In the genomic region with DNA sequence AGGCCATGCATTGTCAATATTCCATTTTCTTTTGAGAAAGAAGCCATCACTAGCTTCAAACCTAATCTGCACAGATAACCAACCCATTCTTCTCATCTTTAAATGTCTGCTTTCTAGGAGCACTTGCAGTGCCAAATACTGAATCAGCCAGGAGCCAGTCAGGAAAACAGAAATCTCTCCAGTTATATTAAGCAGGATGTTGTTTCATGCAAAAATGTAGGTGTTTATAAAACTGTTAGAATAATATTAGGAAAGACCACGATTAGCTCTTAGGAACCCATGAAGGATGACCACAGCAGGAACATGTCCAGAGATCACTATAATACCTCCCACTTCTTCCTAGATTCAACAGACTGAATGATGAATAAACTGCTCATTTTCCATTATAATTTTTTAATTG, we compare ENCODE assay signal across 22 cellular contexts.
DNase-seq lines count a peak whose midpoint lies in the region; ATAC-seq, FAIRE-seq and TF ChIP-seq lines count a peak whose summit lies in the region.
"Had no signal": no experiment of that assay in that cellular context is flagged by ENCODE, and none has a peak within 500 bp of the region (broad histone marks: within the 10 kb centered on the region; RNA-seq: fewer than 3 reads in every experiment).

No MANE protein-coding gene starts in this region.

- ATAC-seq in thoracic aorta (ENCODE audit: insufficient number of reproducible peaks, low FRiP score, low read depth) (no peak), HG03280 (IDR thresholded peaks at IDR 0.05; ENCODE audit: unreplicated experiment) (no peak), HG02610 (IDR thresholded peaks at IDR 0.05; ENCODE audit: unreplicated experiment) (no peak)
- ATAC-seq: CD8-positive, alpha-beta T cell; GM23338; HCT116 had no signal

- in situ Hi-C loops in GM23248 (cut with MboI): no loop called here

- no peak for TF ChIP-seq CTCF in astrocyte (IDR thresholded peaks at IDR 0.05; ENCODE audit: insufficient read depth, low read depth, low read length)
- TF ChIP-seq CTCF in fibroblast of the aortic adventitia (IDR thresholded peaks at IDR 0.05; ENCODE audit: insufficient read depth, low read length): no peak
- TF ChIP-seq CTCF in thoracic aorta (IDR thresholded peaks at IDR 0.05): no peak
- no peak for TF ChIP-seq CTCF in mesothelial cell of epicardium (IDR thresholded peaks at IDR 0.05; ENCODE audit: unreplicated experiment)

- no peak overlapping the region for H3K27ac Mint-ChIP-seq in astrocyte (ENCODE audit: unreplicated experiment)
- no peak overlapping the region for H3K27ac Mint-ChIP-seq in mesothelial cell of epicardium
- H3K27ac Mint-ChIP-seq: B cell; CD4-positive, CD25-positive, alpha-beta regulatory T cell; CD8-positive, alpha-beta T cell; GM23338; H9 had no signal

- H3K79me2 ChIP-seq in GM23248 (ENCODE audit: insufficient read depth) (no peaks in the 10 kb centered on the region), astrocyte (ENCODE audit: insufficient read depth, low read length) (no peaks in the 10 kb centered on the region)

- H3K4me1 ChIP-seq in GM23248 (ENCODE audit: insufficient read depth) (peaks cover 17% of the 10 kb centered on the region), astrocyte (ENCODE audit: insufficient read depth, low read length) (peaks cover 16% of the 10 kb centered on the region), thoracic aorta (ENCODE audit: control insufficient read depth in 1 of 2, low read depth in 2 of 2) (peaks cover 36 to 86% of the 10 kb centered on the region in 2 donors)
- H3K4me1 ChIP-seq: BLaER1, Caco-2 had no signal

- no peak overlapping the region for H3K4me3 ChIP-seq in GM23248
- no peak overlapping the region for H3K4me3 ChIP-seq in astrocyte (ENCODE audit: insufficient read depth, low read depth, low read length)
- no peak overlapping the region for H3K4me3 ChIP-seq in fibroblast of the aortic adventitia (ENCODE audit: low read depth, low read length)
- no peak overlapping the region for H3K4me3 ChIP-seq in thoracic aorta
- H3K4me3 ChIP-seq: BLaER1, GM23338 had no signal

- H3K4me2 ChIP-seq in GM23248 (ENCODE audit: unreplicated experiment): no peak overlapping the region
- no peak overlapping the region for H3K4me2 ChIP-seq in astrocyte (ENCODE audit: low read length)
- H3K4me2 ChIP-seq: BLaER1, GM23338 had no signal

- no peaks in the 10 kb centered on the region for H3K9me3 Mint-ChIP-seq in astrocyte (ENCODE audit: unreplicated experiment)
- no peaks in the 10 kb centered on the region for H3K9me3 Mint-ChIP-seq in mesothelial cell of epicardium
- H3K9me3 Mint-ChIP-seq: CD8-positive, alpha-beta T cell; GM23338; H9 had no signal

- H3K9ac ChIP-seq in GM23248: no peak overlapping the region
- H3K9ac ChIP-seq in astrocyte (ENCODE audit: low read length): no peak overlapping the region
- H3K9ac ChIP-seq: BLaER1 had no signal

- H3K9me2 ChIP-seq in GM23248 (ENCODE audit: insufficient read depth): no peaks in the 10 kb centered on the region

- H3K27ac ChIP-seq in GM23248 (no peak overlapping the region), astrocyte (ENCODE audit: low read depth, low read length) (no peak overlapping the region), thoracic aorta (peak overlapping the region; percentile 43 to 48)
- H3K27ac ChIP-seq: 22Rv1, BLaER1, C4-2B had no signal

- H3K36me3 Mint-ChIP-seq in astrocyte (ENCODE audit: low read depth, unreplicated experiment) (no peaks in the 10 kb centered on the region), mesothelial cell of epicardium (no peaks in the 10 kb centered on the region)
- H3K36me3 Mint-ChIP-seq: CD4-positive, CD25-positive, alpha-beta regulatory T cell; CD8-positive, alpha-beta T cell had no signal

- peaks cover 11% of the 10 kb centered on the region for H3K27me3 Mint-ChIP-seq in astrocyte (ENCODE audit: low read depth, unreplicated experiment)
- H3K27me3 Mint-ChIP-seq in mesothelial cell of epicardium (ENCODE audit: low read depth): no peaks in the 10 kb centered on the region

- DNase-seq in GM23248 (peak; percentile 17), astrocyte (ENCODE audit: low read depth) (peak; percentile 26), fibroblast of the aortic adventitia (ENCODE audit: low read depth) (peak; percentile 52), thoracic aorta (ENCODE audit: low spot score) (no peak), mesothelial cell of epicardium (ENCODE audit: low spot score in 2 of 2, unreplicated experiment in 2 of 2) (no peak)
- DNase-seq: Caco-2; CD4-positive, CD25-positive, alpha-beta regulatory T cell; CD8-positive, alpha-beta T cell; DMS153; DND-41; H9 had no signal

- no peaks in the 10 kb centered on the region for H3K36me3 ChIP-seq in GM23248 (ENCODE audit: low read depth)
- no peaks in the 10 kb centered on the region for H3K36me3 ChIP-seq in astrocyte (ENCODE audit: insufficient read depth, low read length)
- no peaks in the 10 kb centered on the region for H3K36me3 ChIP-seq in thoracic aorta
- H3K36me3 ChIP-seq: BLaER1 had no signal

- H3K4me1 Mint-ChIP-seq in astrocyte (ENCODE audit: low read depth, unreplicated experiment): peaks cover 3% of the 10 kb centered on the region
- H3K4me1 Mint-ChIP-seq in mesothelial cell of epicardium: peaks cover 6% of the 10 kb centered on the region
- H3K4me1 Mint-ChIP-seq: B cell; CD4-positive, CD25-positive, alpha-beta regulatory T cell; GM23338; H9 had no signal

- peaks cover 13% of the 10 kb centered on the region for H3F3A ChIP-seq in GM23248 (ENCODE audit: insufficient read depth)

- H3K9me3 ChIP-seq in GM23248 (ENCODE audit: low read depth) (no peaks in the 10 kb centered on the region), astrocyte (ENCODE audit: insufficient read depth, low read depth, low read length) (no peaks in the 10 kb centered on the region), thoracic aorta (no peaks in the 10 kb centered on the region)
- H3K9me3 ChIP-seq: BLaER1, Caco-2 had no signal

- WGBS in GM23248 (ENCODE audit: low coverage in 1 of 2, low lambda C conversion rate in 2 of 2, missing lambda C conversion rate in 2 of 2), 2 experiments: 14 to 19% methylated on average over 1 of the region's 1 CpG

- H2AFZ ChIP-seq in GM23248: no peak overlapping the region
- no peak overlapping the region for H2AFZ ChIP-seq in astrocyte (ENCODE audit: low read depth, low read length)
- H2AFZ ChIP-seq: GM23338 had no signal

- no peak for FAIRE-seq in astrocyte (lab: Jason Lieb, UNC)
- FAIRE-seq: A204.1, G401.6, GM12892 had no signal

- H4K20me1 ChIP-seq in GM23248 (ENCODE audit: insufficient read depth) (no peaks in the 10 kb centered on the region), astrocyte (ENCODE audit: insufficient read depth, low read length) (no peaks in the 10 kb centered on the region)
- H4K20me1 ChIP-seq: BLaER1 had no signal

- H3K27me3 ChIP-seq in GM23248 (replicated peaks; ENCODE audit: insufficient read depth) (no peaks in the 10 kb centered on the region), astrocyte (ENCODE audit: insufficient read depth, low read length) (no peaks in the 10 kb centered on the region), thoracic aorta (replicated peaks; ENCODE audit: insufficient read depth) (no peaks in the 10 kb centered on the region)
- H3K27me3 ChIP-seq: BLaER1 had no signal

- no peak overlapping the region for H3K4me3 Mint-ChIP-seq in astrocyte (ENCODE audit: unreplicated experiment)
- no peak overlapping the region for H3K4me3 Mint-ChIP-seq in mesothelial cell of epicardium
- H3K4me3 Mint-ChIP-seq: B cell; CD4-positive, CD25-positive, alpha-beta regulatory T cell; CD8-positive, alpha-beta T cell; GM23338; H9 had no signal

Comparison
In these comparisons a context has a peak if more than half of its experiments do, and no peak if none do; other contexts are left out.
1. DNase-seq: peak in GM23248 (single experiment), astrocyte (single experiment) and fibroblast of the aortic adventitia (single experiment); none in thoracic aorta (single experiment) and mesothelial cell of epicardium (0 of 2).
2. H3K27ac ChIP-seq: peak in thoracic aorta (2 of 2); none in GM23248 (single experiment) and astrocyte (single experiment).